ENCODE assay signal across 23 cellular contexts in the genomic region with DNA sequence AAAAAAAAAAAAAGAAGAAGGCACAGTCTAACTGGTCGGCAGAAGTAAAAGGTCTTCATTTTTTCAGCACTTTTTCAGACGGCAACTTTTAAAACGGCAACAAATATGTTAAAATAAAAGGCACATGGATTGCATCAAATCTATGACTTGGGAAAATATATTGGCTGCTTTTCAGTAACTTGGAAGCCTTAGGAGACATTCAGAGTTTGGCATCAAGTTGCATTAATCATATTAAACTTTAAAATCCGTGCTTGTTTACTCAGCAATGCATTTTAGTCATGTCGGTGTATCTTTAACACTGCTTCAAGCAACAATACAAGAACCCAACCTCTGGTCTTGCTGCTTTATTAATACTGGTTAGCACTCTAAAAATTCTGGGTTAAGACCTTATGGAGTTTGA.
DNase-seq lines count a peak whose midpoint lies in the region; ATAC-seq and TF ChIP-seq lines count a peak whose summit lies in the region.
"Had no signal": no experiment of that assay in that cellular context is flagged by ENCODE, and none has a peak within 500 bp of the region (broad histone marks: within the 10 kb centered on the region; RNA-seq: fewer than 3 reads in every experiment).

No MANE protein-coding gene starts in this region.

- no peak overlapping the region for H3K9ac ChIP-seq in smooth muscle cell (ENCODE audit: low read depth)

- no peak overlapping the region for H3K4me2 ChIP-seq in smooth muscle cell

- DNase-seq in HCEC 1CT (peak; percentile 64), cardiac fibroblast (ENCODE audit: low read depth in 2 of 2) (peak; percentile 84 to 88), iris pigment epithelial cell (ENCODE audit: low read depth) (peak; percentile 52), stromal cell of bone marrow (ENCODE audit: low read depth) (peak; percentile 59), SJCRH30 (no peak), smooth muscle cell (lab: John Stamatoyannopoulos, UW; ENCODE audit: unreplicated experiment) (no peak)
- DNase-seq in stimulated activated naive CD4-positive, alpha-beta T cell (lab: John Stamatoyannopoulos, UW) = no peak
- DNase-seq: activated CD4-positive, alpha-beta T cell treated with anti-CD3 and anti-CD28 coated beads for 1 hour; activated CD8-positive, alpha-beta memory T cell treated with anti-CD3 and anti-CD28 coated beads for 24 hours; activated naive CD4-positive, alpha-beta T cell; activated T-cell treated with anti-CD3 and anti-CD28 coated beads, Interleukin-2, amount 50 U/mL, for 24 hours; amniotic stem cell; caudate nucleus; CD4-positive, alpha-beta memory T cell; DMS153; dorsolateral prefrontal cortex; GDM1; H7; mammary epithelial cell; NCI-H1436 treated with DMSO at 0.1 percent for 48 hours; NCI-H526; SW 1271 had no signal

- H3K4me1 ChIP-seq in SJCRH30 = 0 out of 2 replicates have a peak, but pooled peaks cover 3% of the 10 kb centered on the region
- no peaks in the 10 kb centered on the region for H3K4me1 ChIP-seq in smooth muscle cell (ENCODE audit: low read depth)

- no peak for TF ChIP-seq CTCF in cardiac fibroblast (IDR thresholded peaks at IDR 0.05; ENCODE audit: low read depth, low read length)
- TF ChIP-seq CTCF in smooth muscle cell (IDR thresholded peaks at IDR 0.05; ENCODE audit: borderline replicate concordance, insufficient read depth, poor library complexity, severe bottlenecking) = no peak

- H3K27me3 ChIP-seq in SJCRH30 (no peaks in the 10 kb centered on the region), smooth muscle cell (ENCODE audit: low read depth) (no peaks in the 10 kb centered on the region)
- H3K27me3 ChIP-seq: dorsolateral prefrontal cortex had no signal

- H3K4me3 ChIP-seq in cardiac fibroblast (replicated peaks in 1 of 2; ENCODE audit: low read depth in 2 of 2, low read length in 2 of 2) = no peak overlapping the region
- no peak overlapping the region for H3K4me3 ChIP-seq in SJCRH30
- no peak overlapping the region for H3K4me3 ChIP-seq in smooth muscle cell
- H3K4me3 ChIP-seq: dorsolateral prefrontal cortex had no signal

- no peak overlapping the region for H2AFZ ChIP-seq in smooth muscle cell (ENCODE audit: low read depth)

- H3F3A ChIP-seq in smooth muscle cell (ENCODE audit: low read depth) = no peaks in the 10 kb centered on the region

- H3K9me3 ChIP-seq in SJCRH30 (replicated peaks) (no peaks in the 10 kb centered on the region), smooth muscle cell (replicated peaks; ENCODE audit: low read depth) (no peaks in the 10 kb centered on the region)

- no peaks in the 10 kb centered on the region for H3K36me3 ChIP-seq in SJCRH30
- no peaks in the 10 kb centered on the region for H3K36me3 ChIP-seq in smooth muscle cell (ENCODE audit: low read depth)

- H3K27ac ChIP-seq in SJCRH30 (no peak overlapping the region), smooth muscle cell (ENCODE audit: low read depth) (no peak overlapping the region)

- ATAC-seq in activated CD4-positive, CD25-positive, alpha-beta regulatory T cell treated with anti-CD3 and anti-CD28 coated beads, Interleukin-2, amount 50 U/mL, for 24 hours = no peak

- WGBS in smooth muscle cell (ENCODE audit: low lambda C conversion rate) = 98% methylated on average over 5 of the region's 5 CpGs

- no peaks in the 10 kb centered on the region for H3K79me2 ChIP-seq in smooth muscle cell (ENCODE audit: low read depth)

- no peaks in the 10 kb centered on the region for H4K20me1 ChIP-seq in smooth muscle cell (ENCODE audit: low read depth)

Comparison
In these comparisons a context has a peak if more than half of its experiments do, and no peak if none do; other contexts are left out.
1. DNase-seq: peak in HCEC 1CT (single experiment), cardiac fibroblast (2 of 2), iris pigment epithelial cell (single experiment) and stromal cell of bone marrow (single experiment); none in SJCRH30 (0 of 2), stimulated activated naive CD4-positive, alpha-beta T cell (0 of 6) and smooth muscle cell (single experiment).